ENCODE assay signal across 11 cellular contexts in genomic region chr3:133928136-133928893, GRCh38. TPM values are rescaled to one million over a fixed set of nuclear protein-coding genes. Genes with fewer than 3 reads are reported as not detected.
A peak's percentile ranks its signal among the peaks of the same experiment; 100 is the strongest.
DNase-seq lines count a peak whose midpoint lies in the region; ATAC-seq, FAIRE-seq and TF ChIP-seq lines count a peak whose summit lies in the region.
"Had no signal": no experiment of that assay in that cellular context is flagged by ENCODE, and none has a peak within 500 bp of the region (broad histone marks: within the 10 kb centered on the region; RNA-seq: fewer than 3 reads in every experiment).

No MANE protein-coding gene starts in this region.

- H3K4me3 ChIP-seq in CD8-positive, alpha-beta memory T cell (ENCODE audit: low read length) = no peak overlapping the region
- H3K4me3 ChIP-seq in HUES6 (ENCODE audit: low read depth, low read length) = peak overlapping the region; percentile 64
- peak overlapping the region in 1 of 2 donors; percentile 42 for H3K4me3 ChIP-seq in kidney (ENCODE audit: low read length in 2 of 2)

- H3K9me3 ChIP-seq in CD8-positive, alpha-beta memory T cell (ENCODE audit: low read length) = no peaks in the 10 kb centered on the region
- H3K9me3 ChIP-seq in HUES6 (ENCODE audit: control insufficient read depth, insufficient read depth, low read depth, low read length) = no peaks in the 10 kb centered on the region
- no peaks in the 10 kb centered on the region for H3K9me3 ChIP-seq in kidney (ENCODE audit: control insufficient read depth in 1 of 2, low read length in 2 of 2)
- H3K9me3 ChIP-seq: ascending aorta, thyroid gland had no signal

- CTCF ChIA-PET in CD8-positive, alpha-beta memory T cell (lab: Charles Lee) = interaction anchor here (0.6 to 1.2 kb wide), 6 partner anchors 12 to 1202 kb away, joined by 3 to 6 read pairs (median 4); no protein-coding TSS in a partner anchor
- CTCF ChIA-PET in HEK293T (lab: Yijun Ruan, JAX) = interaction anchor here (0.6 to 1.7 kb wide), 3 partner anchors 109 to 131 kb away, joined by 3 read pairs; no protein-coding TSS in a partner anchor

- no peak overlapping the region for H3K9ac ChIP-seq in HUES6 (ENCODE audit: low read length)
- H3K9ac ChIP-seq in kidney (ENCODE audit: low read length in 2 of 2) = peak overlapping the region in 1 of 2 donors; percentile 20

- no peak overlapping the region for H3K27ac ChIP-seq in CD8-positive, alpha-beta memory T cell (ENCODE audit: low read depth, low read length)
- no peak overlapping the region for H3K27ac ChIP-seq in HUES6 (ENCODE audit: low read depth, low read length)
- no peak overlapping the region for H3K27ac ChIP-seq in kidney (ENCODE audit: low read depth in 2 of 2, low read length in 2 of 2)
- H3K27ac ChIP-seq: ascending aorta, thyroid gland had no signal

- ATAC-seq in central memory CD8-positive, alpha-beta T cell (replicated peaks; ENCODE audit: extremely low read depth, poor library complexity, severe bottlenecking) = no peak
- ATAC-seq in natural killer cell treated with Interleukin-12 subunit alpha and Interleukin-12 subunit beta and Interleukin-15 and Interleukin-18, amount 100 ng/mL, for 72 hours = no peak
- no peak for ATAC-seq in GM21390 (IDR thresholded peaks at IDR 0.05; ENCODE audit: unreplicated experiment)

- intact Hi-C loops in kidney (cut with DNase I) = no loop called here

- no peak for TF ChIP-seq CTCF in kidney (IDR thresholded peaks at IDR 0.05; ENCODE audit: borderline replicate concordance, extremely low read depth, insufficient read depth)

- H3K27me3 Mint-ChIP-seq in CD8-positive, alpha-beta memory T cell = peaks cover 7 to 17% of the 10 kb centered on the region in 2 donors
- H3K27me3 Mint-ChIP-seq in central memory CD8-positive, alpha-beta T cell = peaks cover 22% of the 10 kb centered on the region
- H3K27me3 Mint-ChIP-seq in natural killer cell treated with Interleukin-12 subunit alpha and Interleukin-12 subunit beta and Interleukin-15 and Interleukin-18, amount 100 ng/mL, for 72 hours = peaks cover 7 to 19% of the 10 kb centered on the region in 2 donors

- POLR2A ChIA-PET in CD8-positive, alpha-beta memory T cell (lab: Charles Lee) = no interaction called here
- POLR2A ChIA-PET in HEK293T (lab: Yijun Ruan, JAX) = no interaction called here

- peaks cover 6 to 13% (median 13%) of the 10 kb centered on the region in 3 donors for H3K4me1 Mint-ChIP-seq in CD8-positive, alpha-beta memory T cell
- H3K4me1 Mint-ChIP-seq in central memory CD8-positive, alpha-beta T cell = peaks cover 7% of the 10 kb centered on the region
- H3K4me1 Mint-ChIP-seq in natural killer cell treated with Interleukin-12 subunit alpha and Interleukin-12 subunit beta and Interleukin-15 and Interleukin-18, amount 100 ng/mL, for 72 hours (ENCODE audit: low read depth in 2 of 2) = peaks cover 6 to 9% of the 10 kb centered on the region in 2 donors

- no peaks in the 10 kb centered on the region for H3K9me3 Mint-ChIP-seq in CD8-positive, alpha-beta memory T cell
- no peaks in the 10 kb centered on the region for H3K9me3 Mint-ChIP-seq in central memory CD8-positive, alpha-beta T cell
- H3K9me3 Mint-ChIP-seq in natural killer cell treated with Interleukin-12 subunit alpha and Interleukin-12 subunit beta and Interleukin-15 and Interleukin-18, amount 100 ng/mL, for 72 hours = no peaks in the 10 kb centered on the region

- no peak for FAIRE-seq in kidney (lab: Jason Lieb, UNC)
- FAIRE-seq: TTC549 had no signal

- H3K27ac Mint-ChIP-seq in CD8-positive, alpha-beta memory T cell = peak overlapping the region in 4 of 8 donors; percentile 11 to 69 (median 53)
- no peak overlapping the region for H3K27ac Mint-ChIP-seq in central memory CD8-positive, alpha-beta T cell (ENCODE audit: low read depth)
- H3K27ac Mint-ChIP-seq in natural killer cell treated with Interleukin-12 subunit alpha and Interleukin-12 subunit beta and Interleukin-15 and Interleukin-18, amount 100 ng/mL, for 72 hours = no peak overlapping the region

- no peak for DNase-seq in CD8-positive, alpha-beta memory T cell
- peak in 1 of 2 donors; percentile 8 for DNase-seq in central memory CD8-positive, alpha-beta T cell (ENCODE audit: low spot score in 2 of 2)
- DNase-seq in natural killer cell treated with Interleukin-12 subunit alpha and Interleukin-12 subunit beta and Interleukin-15 and Interleukin-18, amount 100 ng/mL, for 72 hours (ENCODE audit: low spot score) = no peak
- DNase-seq in kidney (no peak), HEK293T (ENCODE audit: extremely low spot score) (no peak)
- no peak for DNase-seq in activated naive CD4-positive, alpha-beta T cell treated with Interleukin-2 at 50 U/mL for 16 hours

- no peaks in the 10 kb centered on the region for H3K36me3 ChIP-seq in CD8-positive, alpha-beta memory T cell (ENCODE audit: insufficient read depth, low read length)
- no peaks in the 10 kb centered on the region for H3K36me3 ChIP-seq in HUES6 (ENCODE audit: control insufficient read depth, insufficient read depth, low read length)
- H3K36me3 ChIP-seq in kidney (ENCODE audit: control insufficient read depth in 1 of 2, insufficient read depth in 2 of 2, low read length in 2 of 2) = no peaks in the 10 kb centered on the region
- H3K36me3 ChIP-seq: ascending aorta, thyroid gland had no signal

- H3K4me3 Mint-ChIP-seq in CD8-positive, alpha-beta memory T cell = peak overlapping the region in 5 of 7 donors; percentile 71 to 80 (median 73)
- peak overlapping the region; percentile 61 for H3K4me3 Mint-ChIP-seq in central memory CD8-positive, alpha-beta T cell
- peak overlapping the region; percentile 30 for H3K4me3 Mint-ChIP-seq in natural killer cell treated with Interleukin-12 subunit alpha and Interleukin-12 subunit beta and Interleukin-15 and Interleukin-18, amount 100 ng/mL, for 72 hours

- H3K4me1 ChIP-seq in CD8-positive, alpha-beta memory T cell (ENCODE audit: insufficient read depth, low read length) = peaks cover 4% of the 10 kb centered on the region
- H3K4me1 ChIP-seq in HUES6 (ENCODE audit: control insufficient read depth, insufficient read depth, low read length) = peaks cover 13% of the 10 kb centered on the region
- H3K4me1 ChIP-seq in kidney (ENCODE audit: control insufficient read depth in 1 of 2, insufficient read depth in 1 of 2, low read depth in 1 of 2, low read length in 2 of 2) = peaks cover 0 to 3% of the 10 kb centered on the region in 2 donors

- H3K27me3 ChIP-seq in CD8-positive, alpha-beta memory T cell (ENCODE audit: insufficient read depth, low read length, poor library complexity, severe bottlenecking) = no peaks in the 10 kb centered on the region
- peaks cover 36% of the 10 kb centered on the region for H3K27me3 ChIP-seq in HUES6 (ENCODE audit: control insufficient read depth, insufficient read depth, low read length)
- H3K27me3 ChIP-seq: ascending aorta, thyroid gland had no signal

- H3K36me3 Mint-ChIP-seq in CD8-positive, alpha-beta memory T cell = no peaks in the 10 kb centered on the region
- no peaks in the 10 kb centered on the region for H3K36me3 Mint-ChIP-seq in central memory CD8-positive, alpha-beta T cell (ENCODE audit: insufficient read depth)
- no peaks in the 10 kb centered on the region for H3K36me3 Mint-ChIP-seq in natural killer cell treated with Interleukin-12 subunit alpha and Interleukin-12 subunit beta and Interleukin-15 and Interleukin-18, amount 100 ng/mL, for 72 hours

TF ChIP-seq in HEK293T, 16 proteins besides CTCF, POLR2A, EP300 and RAD21:
- TF ChIP-seq CTBP1 (IDR thresholded peaks at IDR 0.05; ENCODE audit: borderline replicate concordance) (no peak), L3MBTL2 (conservative IDR thresholded peaks at IDR 0.05) (no peak), FOXM1 (IDR thresholded peaks at IDR 0.05; ENCODE audit: borderline replicate concordance) (no peak), ARNT (IDR thresholded peaks at IDR 0.05) (no peak), FOXK2 (IDR thresholded peaks at IDR 0.05) (no peak), SUZ12 (IDR thresholded peaks at IDR 0.05) (no peak), NFRKB (IDR thresholded peaks at IDR 0.05) (no peak), BHLHE40 (IDR thresholded peaks at IDR 0.05; ENCODE audit: borderline replicate concordance) (no peak), TARDBP (IDR thresholded peaks at IDR 0.05) (no peak), FOXA1 (IDR thresholded peaks at IDR 0.05) (no peak), PKNOX1 (IDR thresholded peaks at IDR 0.05) (no peak), HDGF (IDR thresholded peaks at IDR 0.05; ENCODE audit: borderline replicate concordance) (no peak), ELF4 (IDR thresholded peaks at IDR 0.05) (no peak), LEF1 (IDR thresholded peaks at IDR 0.05; ENCODE audit: borderline replicate concordance) (no peak), ZNF384 (IDR thresholded peaks at IDR 0.05) (no peak), SP1 (IDR thresholded peaks at IDR 0.05) (no peak)

RNA-seq across cellular contexts. Expression of gene RAB6B, which starts 32.6 kb away (rescaled TPM):
- total RNA-seq in CD8-positive, alpha-beta memory T cell = under 1 TPM; 0.24 to 0.73 TPM
- 1.7 TPM for polyA plus RNA-seq in CD8-positive, alpha-beta memory T cell
- total RNA-seq in natural killer cell treated with Interleukin-12 subunit alpha and Interleukin-12 subunit beta and Interleukin-15 and Interleukin-18, amount 100 ng/mL, for 72 hours = under 1 TPM; 0.21 to 0.81 TPM
- total RNA-seq in kidney = 17.7 TPM
- 6.6 TPM for polyA plus RNA-seq in kidney (ENCODE audit: insufficient read depth, low read depth, low replicate concordance)

Comparison
In these comparisons a context has a peak if more than half of its experiments do, and no peak if none do; other contexts are left out.
1. RNA of gene RAB6B, which starts 32.6 kb away (total RNA-seq): 17.7 TPM in kidney (single experiment); 0.21 to 0.81 TPM in natural killer cell treated with Interleukin-12 subunit alpha and Interleukin-12 subunit beta and Interleukin-15 and Interleukin-18, amount 100 ng/mL, for 72 hours and 0.24 to 0.73 TPM in CD8-positive, alpha-beta memory T cell; every median in the first group is over 10 times any median in the second.
2. Peak in every context shown above with its lines, with median percentiles within 50 percentile points of each other: H3K4me3 Mint-ChIP-seq.